23 cellular contexts compared by ENCODE assay signal in the genomic region with DNA sequence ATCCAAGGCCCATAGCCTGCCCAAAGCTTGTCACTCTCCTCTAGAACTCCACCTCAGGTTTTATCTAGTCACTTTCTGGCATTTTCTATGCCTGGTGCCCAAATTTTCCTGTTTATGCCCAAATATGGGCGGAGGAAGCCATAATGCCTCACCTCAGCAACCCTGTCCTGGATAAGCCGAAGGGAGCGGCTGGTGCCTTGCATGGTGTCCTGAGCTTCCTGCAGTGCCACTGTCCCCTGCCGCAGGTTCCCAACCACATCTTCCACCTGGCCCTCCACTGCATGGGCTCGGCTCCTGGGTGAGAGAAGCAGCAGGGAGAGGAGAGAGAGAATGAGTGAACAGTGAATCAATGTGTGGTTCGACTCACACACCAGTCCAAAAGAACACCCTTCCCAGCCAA. TPM values are rescaled to one million over a fixed set of nuclear protein-coding genes. Genes with fewer than 3 reads are reported as not detected.
"Had no signal": no experiment of that assay in that cellular context is flagged by ENCODE, and none has a peak within 500 bp of the region (broad histone marks: within the 10 kb centered on the region; RNA-seq: fewer than 3 reads in every experiment).

No MANE protein-coding gene starts in this region.

- H3K27ac Mint-ChIP-seq: activated naive CD8-positive, alpha-beta T cell treated with anti-CD3 and anti-CD28 coated beads for 36 hours; immature natural killer cell; nephron; stimulated activated naive B cell treated with anti-CD40 and anti-IgM and Interleukin-4, amounts not matched to agents 10 μg/mL and 1 μg/mL and 100 μg/mL, for 72 hours had no signal

- H3K4me1 Mint-ChIP-seq: activated naive CD8-positive, alpha-beta T cell treated with anti-CD3 and anti-CD28 coated beads for 36 hours; stimulated activated naive B cell treated with anti-CD40 and anti-IgM and Interleukin-4, amounts not matched to agents 10 μg/mL and 1 μg/mL and 100 μg/mL, for 72 hours had no signal

- FAIRE-seq: pancreas had no signal

- H3K79me2 ChIP-seq: hepatocyte had no signal

- ATAC-seq: pancreas; stimulated activated naive B cell treated with anti-CD40 and anti-IgM and Interleukin-4, amounts not matched to agents 10 μg/mL and 1 μg/mL and 100 μg/mL, for 72 hours had no signal

- H3K4me1 ChIP-seq: breast epithelium, pancreas, sigmoid colon, vagina had no signal

- DNase-seq: activated CD4-positive, alpha-beta T cell treated with anti-CD3 and anti-CD28 coated beads, Interleukin-2, amount 50 U/mL, for 48 hours; activated naive CD4-positive, alpha-beta T cell treated with Interleukin-2 at 50 U/mL for 16 hours; activated naive CD8-positive, alpha-beta T cell treated with anti-CD3 and anti-CD28 coated beads for 36 hours; activated T-cell treated with anti-CD3 and anti-CD28 coated beads, Interleukin-2, amount 50 U/mL, for 48 hours; cerebellar nuclear complex; cortex of kidney; immature natural killer cell; kidney glomerular epithelial cell; sigmoid colon; stimulated activated CD4-positive, alpha-beta T cell treated with anti-CD3 and anti-CD28 coated beads, Interleukin-2, amount 100 ng/mL, for 48 hours; stimulated activated CD8-positive, alpha-beta memory T cell treated with anti-CD3 and anti-CD28 coated beads, Interleukin-4, amount 100 ng/mL, for 48 hours; stimulated activated naive B cell treated with anti-CD40 and anti-IgM and Interleukin-4, amounts not matched to agents 10 μg/mL and 1 μg/mL and 100 μg/mL, for 72 hours; T-helper 1 cell; testis; trophoblast cell had no signal

- H3K9me3 ChIP-seq: breast epithelium, pancreas, sigmoid colon, testis, vagina had no signal

- H3K27me3 Mint-ChIP-seq: activated naive CD8-positive, alpha-beta T cell treated with anti-CD3 and anti-CD28 coated beads for 36 hours had no signal

- H3K4me3 Mint-ChIP-seq: activated naive CD8-positive, alpha-beta T cell treated with anti-CD3 and anti-CD28 coated beads for 36 hours; immature natural killer cell; nephron; stimulated activated naive B cell treated with anti-CD40 and anti-IgM and Interleukin-4, amounts not matched to agents 10 μg/mL and 1 μg/mL and 100 μg/mL, for 72 hours had no signal

- H3K4me3 ChIP-seq: breast epithelium, hepatocyte, pancreas, sigmoid colon, testis, vagina had no signal

- H3K27me3 ChIP-seq: breast epithelium, hepatocyte, pancreas, sigmoid colon, testis, vagina had no signal

- H3K36me3 ChIP-seq: breast epithelium, pancreas, sigmoid colon, vagina had no signal

- H3K27ac ChIP-seq: breast epithelium, hepatocyte, pancreas, sigmoid colon, testis, vagina had no signal

- H3K36me3 Mint-ChIP-seq: activated naive CD8-positive, alpha-beta T cell treated with anti-CD3 and anti-CD28 coated beads for 36 hours; stimulated activated naive B cell treated with anti-CD40 and anti-IgM and Interleukin-4, amounts not matched to agents 10 μg/mL and 1 μg/mL and 100 μg/mL, for 72 hours had no signal

- H3K4me2 ChIP-seq: hepatocyte had no signal

- H3K9me3 Mint-ChIP-seq: activated naive CD8-positive, alpha-beta T cell treated with anti-CD3 and anti-CD28 coated beads for 36 hours; immature natural killer cell; nephron; stimulated activated naive B cell treated with anti-CD40 and anti-IgM and Interleukin-4, amounts not matched to agents 10 μg/mL and 1 μg/mL and 100 μg/mL, for 72 hours had no signal

- H2AFZ ChIP-seq: hepatocyte had no signal

RNA-seq across cellular contexts. Expression of gene CAMK1G, which starts 34.2 kb away (rescaled TPM):
- total RNA-seq: activated CD8-positive, alpha-beta memory T cell treated with anti-CD3 and anti-CD28 coated beads for 36 hours; activated naive CD8-positive, alpha-beta T cell treated with anti-CD3 and anti-CD28 coated beads for 36 hours; myocyte; pulmonary artery endothelial cell; vagina had no signal
- polyA plus RNA-seq: immature natural killer cell had no signal
